ENCODE assay signal across 8 cellular contexts in genomic region chr9:109907400-109907799, GRCh38.
DNase-seq lines count a peak whose midpoint lies in the region; ATAC-seq and TF ChIP-seq lines count a peak whose summit lies in the region.

No MANE protein-coding gene starts in this region.

- DNase-seq in activated B cell treated with CpG ODN at 0.5 μM for 24 hours (no peak), midbrain (lab: John Stamatoyannopoulos, UW) (peak; percentile 34), NCI-H524 (lab: John Stamatoyannopoulos, UW) (no peak), SHP77 (lab: John Stamatoyannopoulos, UW) (no peak), SW480 (ENCODE audit: low spot score) (no peak), CD1c-positive myeloid dendritic cell (ENCODE audit: extremely low spot score) (no peak)

- POLR2A ChIA-PET in activated B cell treated with CpG ODN at 0.5 μM for 24 hours (lab: Charles Lee), result interaction anchor here (0.6 to 22.7 kb wide), 17 partner anchors 10 to 264 kb away, joined by 3 to 704 read pairs (median 4); no protein-coding TSS in a partner anchor

- no peak overlapping the region for H3K27ac Mint-ChIP-seq in activated B cell treated with CpG ODN at 0.5 μM for 24 hours

- H3K27me3 Mint-ChIP-seq in activated B cell treated with CpG ODN at 0.5 μM for 24 hours, result no peaks in the 10 kb centered on the region

- H3K9me3 Mint-ChIP-seq in activated B cell treated with CpG ODN at 0.5 μM for 24 hours, result no peaks in the 10 kb centered on the region

- peaks cover 21% of the 10 kb centered on the region for H3K4me1 Mint-ChIP-seq in activated B cell treated with CpG ODN at 0.5 μM for 24 hours

- no peaks in the 10 kb centered on the region for H3K36me3 Mint-ChIP-seq in activated B cell treated with CpG ODN at 0.5 μM for 24 hours (ENCODE audit: low read depth)

- ATAC-seq in GM18511 (IDR thresholded peaks at IDR 0.05; ENCODE audit: unreplicated experiment) (peak; percentile 83), HG02642 (IDR thresholded peaks at IDR 0.05; ENCODE audit: poor library complexity, unreplicated experiment) (peak; percentile 81), activated B cell treated with CpG ODN at 0.5 μM for 24 hours (ENCODE audit: low read depth) (peak; percentile 57)

- CTCF ChIA-PET in activated B cell treated with CpG ODN at 0.5 μM for 24 hours (lab: Charles Lee), result interaction anchor here (0.7 to 8.2 kb wide), 29 partner anchors 9 to 309 kb away, joined by 3 to 140 read pairs (median 4); no protein-coding TSS in a partner anchor

- H3K4me3 Mint-ChIP-seq in activated B cell treated with CpG ODN at 0.5 μM for 24 hours, result peak overlapping the region; percentile 49

- intact Hi-C loops in activated B cell treated with CpG ODN at 0.5 μM for 24 hours (cut with micrococcal nuclease), result loop anchor here (1.0 to 10.0 kb wide), 4 partner anchors 67 to 717 kb away; no protein-coding TSS in a partner anchor

- no peak for TF ChIP-seq CTCF in activated B cell treated with CpG ODN at 0.5 μM for 24 hours (IDR thresholded peaks at IDR 0.05)
